In genomic region chr7:35906191-35906908, GRCh38 we compare ENCODE assay signal across 8 cellular contexts.
DNase-seq lines count a peak whose midpoint lies in the region; ATAC-seq lines count a peak whose summit lies in the region.

No MANE protein-coding gene starts in this region.

- peak; percentile 80 for ATAC-seq in GM19023 (IDR thresholded peaks at IDR 0.05; ENCODE audit: unreplicated experiment)
- ATAC-seq in HG03378 (IDR thresholded peaks at IDR 0.05; ENCODE audit: unreplicated experiment), result peak; percentile 86
- ATAC-seq in activated CD4-positive, alpha-beta T cell treated with anti-CD3 and anti-CD28 coated beads for 36 hours, result peak; percentile 90
- peak; percentile 99 for ATAC-seq in left lobe of liver

- no peaks in the 10 kb centered on the region for H3K27me3 Mint-ChIP-seq in activated CD4-positive, alpha-beta T cell treated with anti-CD3 and anti-CD28 coated beads for 36 hours

- no peak overlapping the region for H3K4me3 Mint-ChIP-seq in activated CD4-positive, alpha-beta T cell treated with anti-CD3 and anti-CD28 coated beads for 36 hours

- peaks cover 2% of the 10 kb centered on the region for H3K4me1 Mint-ChIP-seq in activated CD4-positive, alpha-beta T cell treated with anti-CD3 and anti-CD28 coated beads for 36 hours

- peaks cover 8% of the 10 kb centered on the region for H3K36me3 Mint-ChIP-seq in activated CD4-positive, alpha-beta T cell treated with anti-CD3 and anti-CD28 coated beads for 36 hours (ENCODE audit: low read depth)

- DNase-seq in AG20443 (ENCODE audit: low spot score), result peak; percentile 60
- peak; percentile 84 for DNase-seq in NCI-H510A treated with DMSO at 0.1 percent for 48 hours (lab: John Stamatoyannopoulos, UW)
- DNase-seq in activated CD4-positive, alpha-beta T cell treated with anti-CD3 and anti-CD28 coated beads for 36 hours, result peak; percentile 75
- DNase-seq in left lobe of liver (ENCODE audit: low spot score), result peak; percentile 63
- peak in 2 of 3 experiments; percentile 28 to 54 for DNase-seq in stimulated activated CD4-positive, alpha-beta T cell treated with anti-CD3 and anti-CD28 coated beads, TNF-alpha, amount 100 ng/mL, for 4 hours (ENCODE audit: low read depth in 3 of 3)

- POLR2A ChIA-PET in activated CD4-positive, alpha-beta T cell treated with anti-CD3 and anti-CD28 coated beads for 36 hours (lab: Charles Lee), result no interaction called here

- H3K27ac Mint-ChIP-seq in activated CD4-positive, alpha-beta T cell treated with anti-CD3 and anti-CD28 coated beads for 36 hours, result no peak overlapping the region

- intact Hi-C loops in activated CD4-positive, alpha-beta T cell treated with anti-CD3 and anti-CD28 coated beads for 36 hours (cut with DNase I, micrococcal nuclease), result loop anchor here (1.0 to 10.0 kb wide), 7 partner anchors 104 to 872 kb away; partner anchors contain the start of genes SEPTIN7 (in 2 of the 2) and DPY19L1 (in 1 of the 2)

- no peaks in the 10 kb centered on the region for H3K9me3 Mint-ChIP-seq in activated CD4-positive, alpha-beta T cell treated with anti-CD3 and anti-CD28 coated beads for 36 hours (ENCODE audit: low read depth)

- peak overlapping the region; percentile 80 for H3K27ac ChIP-seq in cingulate gyrus (ENCODE audit: low read depth, low read length)

- CTCF ChIA-PET in activated CD4-positive, alpha-beta T cell treated with anti-CD3 and anti-CD28 coated beads for 36 hours (lab: Charles Lee), result interaction anchor here (0.5 to 2.1 kb wide), 31 partner anchors 10 to 481 kb away, joined by 3 to 13 read pairs (median 4); partner anchors contain the start of gene HERPUD2

Comparison
In these comparisons a context has a peak if more than half of its experiments do, and no peak if none do; other contexts are left out.
1. Peak in every context shown above with its lines: DNase-seq, ATAC-seq and H3K27ac ChIP-seq.